In the genomic region with DNA sequence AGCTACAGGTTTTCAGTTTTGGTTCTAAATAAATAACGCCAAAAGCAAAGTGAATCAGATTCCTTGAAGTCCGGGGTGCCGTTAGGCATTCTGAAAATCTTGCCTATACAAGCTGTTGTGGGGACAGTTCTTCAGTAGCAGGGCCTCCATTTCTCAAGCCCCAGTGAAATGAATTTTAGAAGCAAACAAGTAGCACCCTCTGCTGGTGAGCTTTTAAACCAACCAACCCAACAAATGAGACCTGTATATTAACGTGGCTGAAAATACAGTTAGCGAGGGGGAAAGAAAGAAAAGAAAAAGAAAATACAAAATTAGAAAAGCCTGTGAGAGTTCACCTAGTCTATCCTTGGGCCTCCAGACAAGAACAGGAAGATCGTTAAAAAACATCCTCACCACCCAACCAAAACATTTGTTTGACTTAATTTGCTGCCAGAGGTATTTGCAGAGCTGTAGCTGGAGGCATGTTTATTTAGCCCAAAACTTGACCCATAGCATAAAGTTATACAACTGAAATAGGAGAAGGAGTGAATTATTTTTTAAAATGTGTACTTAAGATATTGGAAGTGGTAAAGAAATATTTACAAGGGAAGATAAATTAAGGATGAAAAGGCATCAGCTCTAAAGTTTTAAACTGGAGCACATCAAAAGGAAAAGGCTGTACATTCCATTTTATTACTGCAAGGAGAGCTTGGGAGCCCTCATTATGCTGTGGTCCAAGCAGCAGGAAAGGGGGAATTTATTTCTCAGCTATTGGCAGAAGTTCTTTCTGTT, we compare ENCODE assay signal across 8 cellular contexts.
DNase-seq lines count a peak whose midpoint lies in the region; ATAC-seq, FAIRE-seq and TF ChIP-seq lines count a peak whose summit lies in the region.

No MANE protein-coding gene starts in this region.

- H3K27ac Mint-ChIP-seq in MCF 10A (ENCODE audit: low read depth, unreplicated experiment), result no peak overlapping the region

- intact Hi-C loops in MCF 10A (cut with micrococcal nuclease), result loop anchor here (1.0 to 5.0 kb wide), 3 partner anchors 74 to 359 kb away; no protein-coding TSS in a partner anchor

- CTCF ChIA-PET in MCF 10A (lab: Yijun Ruan, JAX), result interaction anchor here (0.6 to 9.2 kb wide), 37 partner anchors 8 to 1965 kb away, joined by 3 to 151 read pairs (median 3); partner anchors contain the start of gene DYNC1I1

- DNase-seq in GM12864 (ENCODE audit: low read depth) (peak; percentile 26), NCI-H460 (ENCODE audit: extremely low read depth, low read depth) (peak; percentile 62), MCF 10A (ENCODE audit: unreplicated experiment) (peak; percentile 66), kidney tubule cell (ENCODE audit: low spot score) (peak; percentile 53)
- DNase-seq in activated CD8-positive, alpha-beta memory T cell treated with anti-CD3 and anti-CD28 coated beads, Interleukin-2, amount 50 U/mL, for 48 hours, result no peak

- BruUV-seq in MCF 10A (replicated peaks; lab: Mats Ljungman, UMichigan), result no TSS peak

- no peaks in the 10 kb centered on the region for H3K4me1 Mint-ChIP-seq in MCF 10A (ENCODE audit: insufficient read depth, unreplicated experiment)

- peak; percentile 95 for FAIRE-seq in A204.1 (lab: Jason Lieb, UNC)

- H3K4me3 Mint-ChIP-seq in MCF 10A (ENCODE audit: unreplicated experiment), result no peak overlapping the region

- H3K27me3 Mint-ChIP-seq in MCF 10A (ENCODE audit: insufficient read depth, unreplicated experiment), result peaks cover 32% of the 10 kb centered on the region

- no peaks in the 10 kb centered on the region for H3K9me3 Mint-ChIP-seq in MCF 10A (ENCODE audit: unreplicated experiment)

- TF ChIP-seq CTCF in GM12864 (IDR thresholded peaks at IDR 0.05; ENCODE audit: low read depth, low read length, missing control alignments) (peak; percentile 65), MCF 10A (IDR thresholded peaks at IDR 0.05; ENCODE audit: unreplicated experiment) (peak; percentile 42)

- no peaks in the 10 kb centered on the region for H3K36me3 Mint-ChIP-seq in MCF 10A (ENCODE audit: insufficient read depth, unreplicated experiment)

- ATAC-seq in HG03439 (IDR thresholded peaks at IDR 0.05; ENCODE audit: unreplicated experiment) (peak; percentile 55), HG03457 (IDR thresholded peaks at IDR 0.05; ENCODE audit: unreplicated experiment) (no peak)

- no peak overlapping the region for H3K4me3 ChIP-seq in GM12864 (ENCODE audit: low read depth, low read length)

- POLR2A ChIA-PET in MCF 10A (lab: Yijun Ruan, JAX), result interaction anchor here (0.6 to 1.2 kb wide), 2 partner anchors 153 to 199 kb away, joined by 3 to 5 read pairs; no protein-coding TSS in a partner anchor
